ENCODE assay signal across 7 cellular contexts in the genomic region with DNA sequence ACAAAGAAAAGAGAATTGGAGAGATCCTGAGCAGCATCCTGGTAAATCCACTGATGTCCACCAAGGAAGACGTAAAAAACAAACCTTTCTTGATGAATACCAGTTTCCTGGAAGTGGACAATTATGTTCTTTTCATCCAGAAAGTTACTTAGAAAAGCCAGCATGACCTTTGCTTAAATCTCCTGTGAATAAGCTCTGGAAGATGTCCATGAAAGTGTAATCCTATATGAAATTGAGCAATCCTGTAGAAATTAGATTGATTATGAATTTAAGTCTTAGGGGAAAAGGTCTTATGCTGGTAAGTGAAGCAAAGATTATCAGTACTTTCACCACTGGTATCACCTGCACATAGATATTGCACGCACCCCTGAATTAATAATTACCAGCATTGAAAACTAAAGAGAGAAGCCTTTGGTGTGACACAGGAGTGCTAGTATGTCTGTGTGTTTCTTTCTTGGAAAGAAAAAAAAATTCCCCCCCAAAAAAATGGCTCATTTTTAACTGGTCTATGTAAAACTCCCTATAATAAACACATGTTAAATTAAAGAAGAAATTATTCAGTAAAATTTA.
"Had no signal": no experiment of that assay in that cellular context is flagged by ENCODE, and none has a peak within 500 bp of the region (broad histone marks: within the 10 kb centered on the region; RNA-seq: fewer than 3 reads in every experiment).

No MANE protein-coding gene starts in this region.

- H3K4me3 Mint-ChIP-seq: GM23338, H9, IgD-negative memory B cell had no signal

- H3K27me3 Mint-ChIP-seq: IgD-negative memory B cell had no signal

- H3K4me3 ChIP-seq: GM23338 had no signal

- FAIRE-seq: H1, H54, HTR-8/SVneo had no signal

- DNase-seq: H9, HCEC 1CT had no signal

- H2AFZ ChIP-seq: GM23338 had no signal

- H3K36me3 Mint-ChIP-seq: IgD-negative memory B cell had no signal

- ATAC-seq: GM23338 had no signal

- H3K4me2 ChIP-seq: GM23338 had no signal

- H3K4me1 Mint-ChIP-seq: IgD-negative memory B cell had no signal

- H3K27ac Mint-ChIP-seq: GM23338, H9, IgD-negative memory B cell had no signal

- H3K9me3 Mint-ChIP-seq: GM23338, H9, IgD-negative memory B cell had no signal
